Comparison of ENCODE assay signal across 1 cellular context in genomic region chr1:234866007-234866866, GRCh38.
TF ChIP-seq lines count a peak whose summit lies in the region.

No MANE protein-coding gene starts in this region.

TF ChIP-seq in HepG2, 621 proteins besides CTCF, POLR2A, EP300 and RAD21 (continued from another document and continues in another):
- TF ChIP-seq ZNF609 (CRISPR knock-in tag; IDR thresholded peaks at IDR 0.05; ENCODE audit: borderline replicate concordance) (no peak), NR2C2 (CRISPR knock-in tag; IDR thresholded peaks at IDR 0.05; ENCODE audit: borderline replicate concordance) (0 out of 2 replicates have a peak, but pooled peaks have one; percentile 26), LCORL (IDR thresholded peaks at IDR 0.05) (no peak), LCORL (CRISPR knock-in tag; IDR thresholded peaks at IDR 0.05) (0 out of 2 replicates have a peak, but pooled peaks have one; percentile 17), CEBPG (CRISPR knock-in tag; IDR thresholded peaks at IDR 0.05) (peak; percentile 48; the same call in 1 of the 2 replicates), ZNF180 (CRISPR knock-in tag; IDR thresholded peaks at IDR 0.05; ENCODE audit: borderline replicate concordance, low read depth) (no peak), ZNF24 (IDR thresholded peaks at IDR 0.05) (no peak), ARNTL (CRISPR knock-in tag; IDR thresholded peaks at IDR 0.05) (0 out of 2 replicates have a peak, but pooled peaks have one; percentile 34), IKZF5 (CRISPR knock-in tag; IDR thresholded peaks at IDR 0.05) (0 out of 2 replicates have a peak, but pooled peaks have one; percentile 39), NR2F6 (IDR thresholded peaks at IDR 0.05) (no peak), NR2F6 (CRISPR knock-in tag; IDR thresholded peaks at IDR 0.05) (peak; percentile 36; the same call in 1 of the 2 replicates), ZNF816 (CRISPR knock-in tag; IDR thresholded peaks at IDR 0.05; ENCODE audit: borderline replicate concordance) (no peak), NFYB (CRISPR knock-in tag; IDR thresholded peaks at IDR 0.05) (peak; percentile 13; the same call in 1 of the 2 replicates), MTA3 (CRISPR knock-in tag; IDR thresholded peaks at IDR 0.05) (no peak), SOX13 (IDR thresholded peaks at IDR 0.05) (no peak), SOX13 (CRISPR knock-in tag; conservative IDR thresholded peaks at IDR 0.05 in 1 of 2, IDR thresholded peaks at IDR 0.05 in 1 of 2) (peak in 1 of 2 experiments; percentile 48; a peak in 2 of 4 replicates), ZNF678 (CRISPR knock-in tag; IDR thresholded peaks at IDR 0.05) (no peak), ARHGAP35 (CRISPR knock-in tag; IDR thresholded peaks at IDR 0.05; ENCODE audit: borderline replicate concordance) (no peak), ZBTB2 (CRISPR knock-in tag; IDR thresholded peaks at IDR 0.05; ENCODE audit: low read depth) (no peak), RXRB (CRISPR knock-in tag; IDR thresholded peaks at IDR 0.05; ENCODE audit: borderline replicate concordance) (peak; percentile 21; the same call in 1 of the 2 replicates), KLF13 (CRISPR knock-in tag; IDR thresholded peaks at IDR 0.05) (no peak), SALL1 (CRISPR knock-in tag; IDR thresholded peaks at IDR 0.05) (peak; percentile 44), ZNF790 (CRISPR knock-in tag; IDR thresholded peaks at IDR 0.05; ENCODE audit: borderline replicate concordance) (no peak), ZNF646 (CRISPR knock-in tag; IDR thresholded peaks at IDR 0.05) (peak; percentile 38; the same call in 1 of the 2 replicates), HNF4G (IDR thresholded peaks at IDR 0.05; ENCODE audit: borderline replicate concordance, low read depth, low read length) (no peak), HNF4G (CRISPR knock-in tag; IDR thresholded peaks at IDR 0.05; ENCODE audit: borderline replicate concordance, low read depth) (no peak), GRHL1 (CRISPR knock-in tag; conservative IDR thresholded peaks at IDR 0.05) (no peak), ZNF619 (CRISPR knock-in tag; IDR thresholded peaks at IDR 0.05) (no peak), SAP130 (CRISPR knock-in tag; IDR thresholded peaks at IDR 0.05; ENCODE audit: low read depth) (peak; percentile 67; the same call in 1 of the 2 replicates), BRD4 (CRISPR knock-in tag; IDR thresholded peaks at IDR 0.05) (no peak), ZNF263 (CRISPR knock-in tag; IDR thresholded peaks at IDR 0.05) (0 out of 2 replicates have a peak, but pooled peaks have one; percentile 15), KAT8 (CRISPR knock-in tag; IDR thresholded peaks at IDR 0.05) (0 out of 2 replicates have a peak, but pooled peaks have one; percentile 22), ZNF512 (CRISPR knock-in tag; IDR thresholded peaks at IDR 0.05) (no peak), TBX2 (CRISPR knock-in tag; IDR thresholded peaks at IDR 0.05; ENCODE audit: borderline replicate concordance) (peak; percentile 63; the same call in 1 of the 2 replicates), ZFAT (CRISPR knock-in tag; conservative IDR thresholded peaks at IDR 0.05) (no peak), AHR (CRISPR knock-in tag; IDR thresholded peaks at IDR 0.05) (no peak), ZNF570 (CRISPR knock-in tag; IDR thresholded peaks at IDR 0.05; ENCODE audit: borderline replicate concordance) (no peak), NFIC (IDR thresholded peaks at IDR 0.05; ENCODE audit: low read length) (no peak), ZNF629 (CRISPR knock-in tag; conservative IDR thresholded peaks at IDR 0.05) (no peak), ATF7-NPFF (CRISPR knock-in tag; IDR thresholded peaks at IDR 0.05; ENCODE audit: low read depth) (0 out of 2 replicates have a peak, but pooled peaks have one; percentile 2), MYPOP (CRISPR knock-in tag; IDR thresholded peaks at IDR 0.05) (no peak), MED1 (CRISPR knock-in tag; IDR thresholded peaks at IDR 0.05) (peak; percentile 71), MXD1 (CRISPR knock-in tag; IDR thresholded peaks at IDR 0.05) (no peak), FOXA3 (CRISPR knock-in tag; IDR thresholded peaks at IDR 0.05) (peak; percentile 45; the same call in 1 of the 2 replicates), JUN (CRISPR knock-in tag; IDR thresholded peaks at IDR 0.05) (0 out of 2 replicates have a peak, but pooled peaks have one; percentile 50), ZNF501 (CRISPR knock-in tag; IDR thresholded peaks at IDR 0.05) (no peak; the same call in 1 of the 2 replicates), ZSCAN30 (CRISPR knock-in tag; IDR thresholded peaks at IDR 0.05) (no peak), ATRX (CRISPR knock-in tag; IDR thresholded peaks at IDR 0.05; ENCODE audit: borderline replicate concordance) (no peak), BHLHE40 (IDR thresholded peaks at IDR 0.05; ENCODE audit: low read length) (peak; percentile 60; the same call in 1 of the 2 replicates), FOSL1 (CRISPR knock-in tag; IDR thresholded peaks at IDR 0.05; ENCODE audit: borderline replicate concordance) (peak; percentile 61; the same call in 1 of the 2 replicates)
